Comparison of ENCODE assay signal across 8 cellular contexts in the genomic region with DNA sequence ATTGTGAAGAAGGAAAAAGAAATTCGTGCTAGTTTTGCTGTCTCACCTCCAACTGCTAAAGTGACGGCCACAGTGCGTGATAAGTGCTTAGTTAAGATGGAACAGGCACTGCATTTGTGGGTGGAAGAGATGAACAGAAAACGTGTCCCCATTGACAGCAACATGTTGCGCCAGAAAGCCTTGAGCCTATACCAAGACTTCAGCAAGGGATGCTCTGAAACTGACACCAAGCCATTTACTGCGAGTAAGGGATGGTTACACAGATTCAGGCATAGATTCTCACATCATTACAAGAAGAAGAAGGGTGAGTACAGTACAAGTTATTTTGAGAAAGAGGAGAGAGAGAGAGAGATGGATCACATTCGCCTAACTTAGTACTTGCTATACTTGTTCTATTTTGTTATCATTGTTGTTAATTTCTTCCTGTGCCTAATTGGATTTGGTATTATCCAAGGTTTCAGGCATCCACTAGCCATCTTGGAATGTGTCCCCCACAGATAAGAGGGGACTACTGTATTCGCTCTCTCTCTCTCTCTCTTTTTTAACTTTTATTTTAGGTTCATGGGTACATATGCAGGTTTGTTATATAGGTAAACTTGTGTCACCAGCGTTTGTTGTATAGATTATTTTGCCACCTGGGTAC. TPM values are rescaled to one million over a fixed set of nuclear protein-coding genes. Genes with fewer than 3 reads are reported as not detected.
A peak's percentile ranks its signal among the peaks of the same experiment; 100 is the strongest.
DNase-seq lines count a peak whose midpoint lies in the region; ATAC-seq and TF ChIP-seq lines count a peak whose summit lies in the region.
"Not testable (repeated sequence)": the region's sequence is repeated elsewhere in the genome, so short reads cannot be mapped to it uniquely, and the experiment has no call there.

No MANE protein-coding gene starts in this region.

- H3K4me2 ChIP-seq in SK-N-SH = peak overlapping the region; percentile 69

- peak overlapping the region; percentile 63 for H3K27ac ChIP-seq in CD4-positive, CD25-positive, alpha-beta regulatory T cell (ENCODE audit: insufficient read depth, low read length, poor library complexity, severe bottlenecking)
- peak overlapping the region in 1 of 2 experiments; percentile 38; a peak in 1 of 4 replicates for H3K27ac ChIP-seq in SK-N-SH (ENCODE audit: low read depth in 2 of 2, low read length in 1 of 2)
- peak overlapping the region; percentile 22 to 78 for H3K27ac ChIP-seq in right atrium auricular region

- 87% methylated on average over 8 of the region's 9 CpGs for WGBS in SK-N-SH (ENCODE audit: low lambda C conversion rate)

- H3K4me1 Mint-ChIP-seq in CD4-positive, CD25-positive, alpha-beta regulatory T cell = peaks cover 11 to 39% (median 18%) of the 10 kb centered on the region in 4 donors

- H3K36me3 ChIP-seq in CD4-positive, CD25-positive, alpha-beta regulatory T cell (ENCODE audit: control insufficient read depth, insufficient read depth, low read length); SK-N-SH (replicated peaks in 1 of 2; ENCODE audit: control insufficient read depth in 1 of 2, insufficient read depth in 2 of 2, low read length in 1 of 2); right atrium auricular region: not testable (repeated sequence)

- TF ChIP-seq RAD21 in SK-N-SH (IDR thresholded peaks at IDR 0.05; ENCODE audit: low read length) = not testable (repeated sequence)

- TF ChIP-seq EP300 in SK-N-SH (IDR thresholded peaks at IDR 0.05; ENCODE audit: borderline replicate concordance in 1 of 2, low read depth in 1 of 2, low read length in 1 of 2) = not testable (repeated sequence)

- H3K4me3 ChIP-seq in CD4-positive, CD25-positive, alpha-beta regulatory T cell (ENCODE audit: low read depth, low read length) = peak overlapping the region; percentile 87
- not testable (repeated sequence) for H3K4me3 ChIP-seq in SK-N-SH (ENCODE audit: low read depth in 2 of 2, low read length in 1 of 2); right atrium auricular region

- CTCF ChIA-PET in SK-N-SH (lab: Yijun Ruan, JAX) = not testable (repeated sequence)

- H3K27ac Mint-ChIP-seq in CD4-positive, CD25-positive, alpha-beta regulatory T cell = peak overlapping the region; percentile 90 to 95 (median 92)

- H3K27me3 ChIP-seq in CD4-positive, CD25-positive, alpha-beta regulatory T cell (ENCODE audit: control insufficient read depth, insufficient read depth, low read length); SK-N-SH (ENCODE audit: insufficient read depth); right atrium auricular region: not testable (repeated sequence)

- H3K9me3 ChIP-seq in CD4-positive, CD25-positive, alpha-beta regulatory T cell (ENCODE audit: control insufficient read depth in 2 of 2, low read length in 2 of 2); SK-N-SH; right atrium auricular region: not testable (repeated sequence)

- TF ChIP-seq CTCF in SK-N-SH (IDR thresholded peaks at IDR 0.05); right atrium auricular region (IDR thresholded peaks at IDR 0.05): not testable (repeated sequence)

- peak overlapping the region; percentile 86 to 94 (median 90) for H3K4me3 Mint-ChIP-seq in CD4-positive, CD25-positive, alpha-beta regulatory T cell

- ATAC-seq in CD4-positive, CD25-positive, alpha-beta regulatory T cell (ENCODE audit: low read depth in 2 of 2) = peak; percentile 35 to 45
- peak; percentile 71 for ATAC-seq in GM19351 (IDR thresholded peaks at IDR 0.05; ENCODE audit: unreplicated experiment)
- peak; percentile 62 for ATAC-seq in HG02678 (IDR thresholded peaks at IDR 0.05; ENCODE audit: unreplicated experiment)
- peak; percentile 29 for ATAC-seq in HG03558 (IDR thresholded peaks at IDR 0.05; ENCODE audit: extremely low read depth, unreplicated experiment)

- not testable (repeated sequence) for H4K20me1 ChIP-seq in SK-N-SH (ENCODE audit: insufficient read depth)

- H3K27me3 Mint-ChIP-seq in CD4-positive, CD25-positive, alpha-beta regulatory T cell = not testable (repeated sequence)

- peak in 1 of 3 donors; percentile 41 for DNase-seq in CD4-positive, CD25-positive, alpha-beta regulatory T cell
- DNase-seq in SK-N-SH; right atrium auricular region (ENCODE audit: low spot score): not testable (repeated sequence)
- peak; percentile 39 for DNase-seq in activated naive CD4-positive, alpha-beta T cell treated with Interleukin-2 at 50 U/mL for 16 hours
- DNase-seq in stimulated activated CD4-positive, alpha-beta T cell treated with anti-CD3 and anti-CD28 coated beads, Interleukin-2, amount 100 ng/mL, for 24 hours = peak; percentile 30 to 47

- H3K9me2 ChIP-seq in SK-N-SH = not testable (repeated sequence)

- peaks cover 14% of the 10 kb centered on the region for H3F3A ChIP-seq in SK-N-SH (replicated peaks; ENCODE audit: insufficient read depth)

- H3K4me1 ChIP-seq in CD4-positive, CD25-positive, alpha-beta regulatory T cell (ENCODE audit: control insufficient read depth, insufficient read depth, low read length, poor library complexity, severe bottlenecking) = peaks cover 17% of the 10 kb centered on the region
- not testable (repeated sequence) for H3K4me1 ChIP-seq in SK-N-SH (ENCODE audit: control insufficient read depth in 1 of 2, insufficient read depth in 2 of 2, low read depth in 1 of 2, low read length in 1 of 2); right atrium auricular region

- not testable (repeated sequence) for H3K9ac ChIP-seq in SK-N-SH

- peak overlapping the region; percentile 88 for H2AFZ ChIP-seq in SK-N-SH (ENCODE audit: low read depth)

- H3K9me3 Mint-ChIP-seq in CD4-positive, CD25-positive, alpha-beta regulatory T cell = not testable (repeated sequence)

- not testable (repeated sequence) for H3K36me3 Mint-ChIP-seq in CD4-positive, CD25-positive, alpha-beta regulatory T cell

- H3K79me2 ChIP-seq in SK-N-SH (ENCODE audit: insufficient read depth) = not testable (repeated sequence)

- POLR2A ChIA-PET in SK-N-SH (lab: Yijun Ruan, JAX) = not testable (repeated sequence)

RNA-seq across cellular contexts. Expression of a gene that starts 6.9 kb away (rescaled TPM):
- total RNA-seq in CD4-positive, CD25-positive, alpha-beta regulatory T cell = 125 TPM
- 10 to 100 TPM; 37.7 to 47.6 (median 40.6) TPM for polyA plus RNA-seq in CD4-positive, CD25-positive, alpha-beta regulatory T cell
- polyA plus RNA-seq in SK-N-SH (2012; rRNA removed) = 90.2 and 90.5 TPM in 2 replicates
- 84.5 and 85.2 TPM in 2 replicates for polyA plus RNA-seq in SK-N-SH (2012; cell fraction: cytosol; rRNA removed)
- polyA plus RNA-seq in SK-N-SH (2012; cell fraction: nucleus; rRNA removed) = 569 and 584 TPM in 2 replicates
- 100 to 1,000 TPM in 1 of 2 donors, 10 to 100 TPM in 1; 74.3 to 107 TPM for total RNA-seq in right atrium auricular region
